In the genomic region with DNA sequence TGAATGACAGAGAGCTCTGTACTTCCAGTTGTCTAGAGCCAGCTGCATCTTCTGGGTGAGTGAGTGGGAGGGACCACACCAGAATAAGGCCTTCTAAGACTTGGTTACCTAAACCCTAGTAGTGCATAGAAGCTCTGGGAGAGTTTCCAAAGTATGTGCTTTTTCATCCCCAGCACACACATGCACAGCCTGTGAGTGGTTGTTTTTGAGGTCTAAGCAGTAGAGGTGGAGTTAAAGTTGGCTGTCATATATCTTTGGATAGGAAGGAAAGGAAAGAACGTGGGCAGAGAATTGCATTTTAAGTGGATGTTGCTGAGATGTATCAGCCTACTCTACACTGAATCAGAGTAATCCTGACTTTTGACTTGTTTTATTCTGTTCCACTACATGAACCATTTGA, we compare ENCODE assay signal across 18 cellular contexts. TPM values are rescaled to one million over a fixed set of nuclear protein-coding genes. Genes with fewer than 3 reads are reported as not detected.
"Had no signal": no experiment of that assay in that cellular context is flagged by ENCODE, and none has a peak within 500 bp of the region (broad histone marks: within the 10 kb centered on the region; RNA-seq: fewer than 3 reads in every experiment).

No MANE protein-coding gene starts in this region.

- DNase-seq: activated T-cell treated with anti-CD3 and anti-CD28 coated beads, Interleukin-2, amount 50 U/mL, for 24 hours; endodermal cell; foreskin keratinocyte; kidney glomerular epithelial cell; left ventricle myocardium inferior; naive thymus-derived CD8-positive, alpha-beta T cell; stimulated activated CD4-positive, alpha-beta T cell treated with anti-CD3 and anti-CD28 coated beads, Interleukin-12 subunit alpha, Interleukin-12 subunit beta, amount 100 ng/mL, for 4 hours; stimulated activated CD4-positive, alpha-beta T cell treated with anti-CD3 and anti-CD28 coated beads, Interleukin-1b, Interleukin-23, amount 100 ng/mL, for 48 hours; stimulated activated naive CD8-positive, alpha-beta T cell treated with anti-CD3 and anti-CD28 coated beads, Interleukin-15, amount 100 ng/mL, for 72 hours; T1000 had no signal

- FAIRE-seq: bronchial epithelial cell had no signal

- ATAC-seq: activated naive CD4-positive, alpha-beta T cell treated with anti-CD3 and anti-CD28 coated beads, Interleukin-2, amount 50 U/mL, for 72 hours; activated T-helper 17 cell treated with anti-CD3 and anti-CD28 coated beads, Interleukin-2, amount 50 U/mL, for 72 hours; foreskin keratinocyte; naive thymus-derived CD8-positive, alpha-beta T cell; stimulated activated naive CD8-positive, alpha-beta T cell treated with anti-CD3 and anti-CD28 coated beads, Interleukin-15, amount 100 ng/mL, for 72 hours; WTC11 had no signal

- H3K4me3 ChIP-seq: ascending aorta, coronary artery, left ventricle myocardium inferior, suprapubic skin, tibial nerve had no signal

RNA-seq across cellular contexts. Expression of a gene that starts 51.7 kb away (rescaled TPM):
- total RNA-seq: activated naive CD4-positive, alpha-beta T cell treated with anti-CD3 and anti-CD28 coated beads, Interleukin-2, amount 50 U/mL, for 72 hours; activated T-helper 17 cell treated with anti-CD3 and anti-CD28 coated beads, Interleukin-2, amount 50 U/mL, for 72 hours had no signal
